9 cellular contexts compared by ENCODE assay signal in genomic region chr3:152203677-152204076, GRCh38.
DNase-seq lines count a peak whose midpoint lies in the region; ATAC-seq and TF ChIP-seq lines count a peak whose summit lies in the region.
"Had no signal": no experiment of that assay in that cellular context is flagged by ENCODE, and none has a peak within 500 bp of the region (broad histone marks: within the 10 kb centered on the region; RNA-seq: fewer than 3 reads in every experiment).

No MANE protein-coding gene starts in this region.

- intact Hi-C loops in HCT116 (cut with micrococcal nuclease): no loop called here

- no peak overlapping the region for H3K9ac ChIP-seq in HCT116 (ENCODE audit: low read length)
- peak overlapping the region; percentile 56 for H3K9ac ChIP-seq in SU-DHL-6 (ENCODE audit: low read length)

- peak overlapping the region; percentile 57 for H3K4me3 Mint-ChIP-seq in stimulated activated effector memory CD8-positive, alpha-beta T cell treated with anti-CD3 and anti-CD28 coated beads, Interleukin-12 subunit alpha, Interleukin-12 subunit beta, amount 100 ng/mL, for 72 hours

- TF ChIP-seq RAD21 in HCT116 (IDR thresholded peaks at IDR 0.05; ENCODE audit: low read depth): no peak

- H3K36me3 Mint-ChIP-seq in stimulated activated effector memory CD8-positive, alpha-beta T cell treated with anti-CD3 and anti-CD28 coated beads, Interleukin-12 subunit alpha, Interleukin-12 subunit beta, amount 100 ng/mL, for 72 hours: no peaks in the 10 kb centered on the region

- peak overlapping the region; percentile 65 for H2AFZ ChIP-seq in HCT116 (ENCODE audit: low read depth, low read length, poor library complexity, severe bottlenecking)
- H2AFZ ChIP-seq in SU-DHL-6 (ENCODE audit: low read depth, low read length, severe bottlenecking): peak overlapping the region; percentile 80

- peaks cover 0 to under 1% of the 10 kb centered on the region in 2 experiments; a peak in 2 of 4 replicates for H3K4me1 ChIP-seq in HCT116 (ENCODE audit: control insufficient read depth in 1 of 2, insufficient read depth in 2 of 2, low read length in 2 of 2)
- peaks cover 9% of the 10 kb centered on the region for H3K4me1 ChIP-seq in foreskin keratinocyte

- H3F3A ChIP-seq in SU-DHL-6 (ENCODE audit: insufficient read depth): peaks cover 50% of the 10 kb centered on the region

- H3K9me3 Mint-ChIP-seq in stimulated activated effector memory CD8-positive, alpha-beta T cell treated with anti-CD3 and anti-CD28 coated beads, Interleukin-12 subunit alpha, Interleukin-12 subunit beta, amount 100 ng/mL, for 72 hours: no peaks in the 10 kb centered on the region

- POLR2A ChIA-PET in HCT116 (lab: Charles Lee): interaction anchor here (0.6 kb wide), 1 partner anchor 1441 kb away, joined by 7 read pairs; the partner anchor contains the start of gene SIAH2

- DNase-seq in HCT116 (ENCODE audit: low read depth, low spot score) (no peak), fibroblast of villous mesenchyme (ENCODE audit: low read depth) (peak; percentile 19), mucosa of gallbladder (ENCODE audit: low spot score) (no peak), NCI-H2196 (lab: John Stamatoyannopoulos, UW; ENCODE audit: unreplicated experiment) (no peak), foreskin keratinocyte (no peak)
- DNase-seq in stimulated activated effector memory CD8-positive, alpha-beta T cell treated with anti-CD3 and anti-CD28 coated beads, Interleukin-12 subunit alpha, Interleukin-12 subunit beta, amount 100 ng/mL, for 72 hours (ENCODE audit: low spot score in 2 of 2): no peak
- DNase-seq: NCI-H1436, T1000 had no signal

- H3K27ac ChIP-seq in HCT116 (ENCODE audit: low read depth, low read length) (no peak overlapping the region), SU-DHL-6 (ENCODE audit: low read depth, low read length) (peak overlapping the region; percentile 96), foreskin keratinocyte (no peak overlapping the region)

- no peaks in the 10 kb centered on the region for H3K9me3 ChIP-seq in HCT116 (ENCODE audit: control insufficient read depth in 1 of 2, insufficient read depth in 1 of 2, low read depth in 1 of 2, low read length in 2 of 2)
- H3K9me3 ChIP-seq in SU-DHL-6 (ENCODE audit: insufficient read depth, low read length): no peaks in the 10 kb centered on the region

- H3K4me2 ChIP-seq in HCT116 (ENCODE audit: low read length): peak overlapping the region; percentile 17; the same call in 1 of the 2 replicates
- peak overlapping the region; percentile 99 for H3K4me2 ChIP-seq in SU-DHL-6 (ENCODE audit: low read depth, low read length, poor library complexity, severe bottlenecking)

- no TSS peak for BruUV-seq in HCT116 (replicated peaks; lab: Mats Ljungman, UMichigan)

- TF ChIP-seq CTCF in HCT116 (IDR thresholded peaks at IDR 0.05 in 2 of 3, conservative IDR thresholded peaks at IDR 0.05 in 1 of 3; ENCODE audit: borderline replicate concordance in 1 of 3, insufficient read depth in 1 of 3, low read depth in 2 of 3, low read length in 2 of 3) (no peak), SU-DHL-6 (IDR thresholded peaks at IDR 0.05; ENCODE audit: insufficient read depth, low read length, poor library complexity, severe bottlenecking) (no peak), fibroblast of villous mesenchyme (IDR thresholded peaks at IDR 0.05; ENCODE audit: insufficient read depth, low read depth, low read length) (no peak), foreskin keratinocyte (conservative IDR thresholded peaks at IDR 0.05) (no peak)

- ATAC-seq in HCT116 (no peak), foreskin keratinocyte (no peak)
- ATAC-seq in stimulated activated effector memory CD8-positive, alpha-beta T cell treated with anti-CD3 and anti-CD28 coated beads, Interleukin-12 subunit alpha, Interleukin-12 subunit beta, amount 100 ng/mL, for 72 hours: no peak

- H3K36me3 ChIP-seq in HCT116 (ENCODE audit: control insufficient read depth in 1 of 2, insufficient read depth in 2 of 2, low read length in 2 of 2) (no peaks in the 10 kb centered on the region), SU-DHL-6 (ENCODE audit: low read length) (no peaks in the 10 kb centered on the region)

- no peaks in the 10 kb centered on the region for H3K79me2 ChIP-seq in HCT116 (ENCODE audit: insufficient read depth, low read length)
- H3K79me2 ChIP-seq in SU-DHL-6 (ENCODE audit: insufficient read depth, low read length): peaks cover 9% of the 10 kb centered on the region; the same call in 1 of the 2 replicates

- peaks cover 51% of the 10 kb centered on the region for H3K4me1 Mint-ChIP-seq in stimulated activated effector memory CD8-positive, alpha-beta T cell treated with anti-CD3 and anti-CD28 coated beads, Interleukin-12 subunit alpha, Interleukin-12 subunit beta, amount 100 ng/mL, for 72 hours

- CTCF ChIA-PET in HCT116 (lab: Charles Lee): no interaction called here

- H3K9me2 ChIP-seq in HCT116 (ENCODE audit: insufficient read depth) (no peaks in the 10 kb centered on the region), SU-DHL-6 (replicated peaks; ENCODE audit: insufficient read depth, low read length) (no peaks in the 10 kb centered on the region)

- H4K20me1 ChIP-seq in HCT116 (ENCODE audit: insufficient read depth): no peaks in the 10 kb centered on the region
- no peaks in the 10 kb centered on the region for H4K20me1 ChIP-seq in SU-DHL-6 (ENCODE audit: low read depth, low read length)

- H3K4me3 ChIP-seq in HCT116 (replicated peaks in 1 of 2; ENCODE audit: low read depth in 1 of 2, low read length in 2 of 2) (no peak overlapping the region), SU-DHL-6 (ENCODE audit: insufficient read depth, low read length, poor library complexity, severe bottlenecking) (peak overlapping the region; percentile 49), fibroblast of villous mesenchyme (ENCODE audit: low read depth, low read length) (no peak overlapping the region)

- H3K27me3 ChIP-seq in HCT116 (ENCODE audit: insufficient read depth, low read length): no peaks in the 10 kb centered on the region
- no peaks in the 10 kb centered on the region for H3K27me3 ChIP-seq in SU-DHL-6 (ENCODE audit: low read length)
- no peaks in the 10 kb centered on the region for H3K27me3 ChIP-seq in foreskin keratinocyte

- H3K27ac Mint-ChIP-seq in stimulated activated effector memory CD8-positive, alpha-beta T cell treated with anti-CD3 and anti-CD28 coated beads, Interleukin-12 subunit alpha, Interleukin-12 subunit beta, amount 100 ng/mL, for 72 hours: peak overlapping the region; percentile 94

- RAD21 ChIA-PET in HCT116 (lab: Charles Lee; ENCODE audit: low non-redundant PET in 1 of 2, low total read pairs in 2 of 2, uncharacterized antibody in 2 of 2, unreplicated experiment in 2 of 2): no interaction called here

- no peak for TF ChIP-seq POLR2A in HCT116 (IDR thresholded peaks at IDR 0.05; ENCODE audit: borderline replicate concordance, extremely low read depth, insufficient read depth, insufficient read length)

TF ChIP-seq in HCT116, 20 proteins besides CTCF, POLR2A, EP300 and RAD21:
- TF ChIP-seq ZBTB33 (IDR thresholded peaks at IDR 0.05; ENCODE audit: extremely low read depth, insufficient replicate concordance, low read length) (no peak), TCF7L2 (IDR thresholded peaks at IDR 0.05; ENCODE audit: borderline replicate concordance, extremely low read depth, insufficient read depth, insufficient read length) (no peak), JUND (IDR thresholded peaks at IDR 0.05) (no peak), EZH2 (IDR thresholded peaks at IDR 0.05) (no peak), EGR1 (IDR thresholded peaks at IDR 0.05; ENCODE audit: low read depth) (no peak), MAX (IDR thresholded peaks at IDR 0.05) (no peak), POLR2AphosphoS5 (IDR thresholded peaks at IDR 0.05; ENCODE audit: low read depth, low read length) (no peak), ZFX (IDR thresholded peaks at IDR 0.05) (no peak), SP1 (IDR thresholded peaks at IDR 0.05; ENCODE audit: low read depth) (no peak)
